2 cellular contexts compared by ENCODE assay signal in genomic region chr1:31712041-31712440, GRCh38.
TF ChIP-seq lines count a peak whose summit lies in the region.

No MANE protein-coding gene starts in this region.

TF ChIP-seq in GM12891, 5 proteins besides CTCF, POLR2A, EP300 and RAD21 (continued from another document):
- TF ChIP-seq TAF1 (IDR thresholded peaks at IDR 0.05; ENCODE audit: low read depth, low read length) (no peak), POU2F2 (IDR thresholded peaks at IDR 0.05; ENCODE audit: low read depth, low read length) (no peak), POLR2AphosphoS5 (IDR thresholded peaks at IDR 0.05; ENCODE audit: low read depth, low read length) (no peak), SPI1 (IDR thresholded peaks at IDR 0.05; ENCODE audit: low read depth, low read length) (no peak)
TF ChIP-seq in GM12891: peak in this region for 0.

TF ChIP-seq in WTC11, 78 proteins besides CTCF, POLR2A, EP300 and RAD21 (continued from another document):
- TF ChIP-seq USF1 (CRISPR knock-in tag; IDR thresholded peaks at IDR 0.05) (no peak), ZBTB43 (CRISPR knock-in tag; IDR thresholded peaks at IDR 0.05) (no peak), AR (CRISPR knock-in tag; IDR thresholded peaks at IDR 0.05) (no peak), E2F5 (CRISPR knock-in tag; IDR thresholded peaks at IDR 0.05) (no peak), PREB (CRISPR knock-in tag; IDR thresholded peaks at IDR 0.05; ENCODE audit: borderline replicate concordance) (no peak), ZNF423 (CRISPR knock-in tag; IDR thresholded peaks at IDR 0.05) (no peak), ATF3 (CRISPR knock-in tag; conservative IDR thresholded peaks at IDR 0.05) (no peak), ZMAT4 (CRISPR knock-in tag; IDR thresholded peaks at IDR 0.05) (no peak), IRF1 (CRISPR knock-in tag; IDR thresholded peaks at IDR 0.05) (no peak), PRRX2 (CRISPR knock-in tag; IDR thresholded peaks at IDR 0.05) (no peak), ZNF512 (CRISPR knock-in tag; IDR thresholded peaks at IDR 0.05; ENCODE audit: borderline replicate concordance) (no peak), KAT7 (CRISPR knock-in tag; IDR thresholded peaks at IDR 0.05; ENCODE audit: borderline replicate concordance) (no peak), ZNF232 (CRISPR knock-in tag; IDR thresholded peaks at IDR 0.05) (no peak), SMAD4 (CRISPR knock-in tag; IDR thresholded peaks at IDR 0.05) (no peak), RORB (CRISPR knock-in tag; IDR thresholded peaks at IDR 0.05) (no peak), MXD4 (CRISPR knock-in tag; IDR thresholded peaks at IDR 0.05; ENCODE audit: borderline replicate concordance) (no peak)
